In genomic region chr10:55858730-55859129, GRCh38 we compare ENCODE assay signal across 9 cellular contexts.
"Had no signal": no experiment of that assay in that cellular context is flagged by ENCODE, and none has a peak within 500 bp of the region (broad histone marks: within the 10 kb centered on the region; RNA-seq: fewer than 3 reads in every experiment).

No MANE protein-coding gene starts in this region.

- H2AFZ ChIP-seq: GM23338 had no signal

- ATAC-seq: GM23338, K562 had no signal

- FAIRE-seq: H1, H54, HTR-8/SVneo, K562 had no signal

- H3K4me3 ChIP-seq: GM23338, K562 had no signal

- DNase-seq: H9, HCEC 1CT, IMR-90, KG1 had no signal

- H3K4me2 ChIP-seq: GM23338 had no signal
